Comparison of ENCODE assay signal across 7 cellular contexts in genomic region chr19:16659832-16660708, GRCh38. TPM values are rescaled to one million over a fixed set of nuclear protein-coding genes. Genes with fewer than 3 reads are reported as not detected.
DNase-seq lines count a peak whose midpoint lies in the region; ATAC-seq and TF ChIP-seq lines count a peak whose summit lies in the region.

TSS of gene SMIM7 (minus strand) at chr19:16660144. CDS start at chr19:16660110, 34 bp downstream.

- H3K9me3 ChIP-seq in hepatocyte (ENCODE audit: low read depth): no peaks in the 10 kb centered on the region

- no peaks in the 10 kb centered on the region for H3K27me3 ChIP-seq in hepatocyte

- ATAC-seq in GM18508 (IDR thresholded peaks at IDR 0.05; ENCODE audit: insufficient read depth, unreplicated experiment) (peak; percentile 46), HG03025 (IDR thresholded peaks at IDR 0.05; ENCODE audit: low FRiP score, unreplicated experiment) (peak; percentile 81)

- peaks cover 27% of the 10 kb centered on the region for H4K20me1 ChIP-seq in hepatocyte (ENCODE audit: insufficient read depth, poor library complexity, severe bottlenecking)

- no peaks in the 10 kb centered on the region for H3K36me3 ChIP-seq in hepatocyte (replicated peaks; ENCODE audit: insufficient read depth, low read depth)

- H3K4me2 ChIP-seq in hepatocyte: peak within 1 kb of the TSS; percentile 93

- DNase-seq in NCI-H2081 (lab: John Stamatoyannopoulos, UW): peak; percentile 98
- DNase-seq in T1000 (lab: John Stamatoyannopoulos, UW): peak; percentile 98
- peak; percentile 99 for DNase-seq in astrocyte of the hippocampus (ENCODE audit: low read depth, low spot score)
- peak; percentile 99 for DNase-seq in hepatocyte (ENCODE audit: low spot score)
- DNase-seq in renal cortical epithelial cell (ENCODE audit: low read depth): peak; percentile 95

- 1% methylated on average over 53 of the region's 60 CpGs for WGBS in hepatocyte (ENCODE audit: low lambda C conversion rate, missing lambda C conversion rate)

- peak within 1 kb of the TSS; percentile 94 for H3K27ac ChIP-seq in hepatocyte

- H2AFZ ChIP-seq in hepatocyte: peak within 1 kb of the TSS; percentile 81

- no peaks in the 10 kb centered on the region for H3K9me2 ChIP-seq in hepatocyte (replicated peaks; ENCODE audit: insufficient read depth)

- peaks cover 42% of the 10 kb centered on the region for H3K79me2 ChIP-seq in hepatocyte

- peaks cover 10% of the 10 kb centered on the region for H3K4me1 ChIP-seq in hepatocyte (ENCODE audit: insufficient read depth)

- TF ChIP-seq CTCF in hepatocyte (IDR thresholded peaks at IDR 0.05; ENCODE audit: poor library complexity): peak; percentile 25

- H3K4me3 ChIP-seq in hepatocyte: peak within 1 kb of the TSS; percentile 56

RNA-seq across cellular contexts. Expression of gene SMIM7, which starts in this region (rescaled TPM):
- total RNA-seq in hepatocyte (141 and 154 TPM in 2 replicates), renal cortical epithelial cell (66.9 and 88.5 TPM in 2 replicates)
- polyA plus RNA-seq in hepatocyte: 99.2 and 105 TPM in 2 replicates

Comparison
In these comparisons a context has a peak if more than half of its experiments do, and no peak if none do; other contexts are left out.
1. Peak in every context shown above with its lines: DNase-seq, ATAC-seq, H3K4me3 ChIP-seq and H3K27ac ChIP-seq.